8 cellular contexts compared by ENCODE assay signal in genomic region chr7:66505531-66506451, GRCh38.
DNase-seq lines count a peak whose midpoint lies in the region; ATAC-seq and TF ChIP-seq lines count a peak whose summit lies in the region.

No MANE protein-coding gene starts in this region.

- ATAC-seq in right cardiac atrium (peak; percentile 45 to 52), GM19023 (IDR thresholded peaks at IDR 0.05; ENCODE audit: unreplicated experiment) (no peak), HG02678 (IDR thresholded peaks at IDR 0.05; ENCODE audit: unreplicated experiment) (no peak)

- no peak overlapping the region for H3K27ac ChIP-seq in right cardiac atrium (ENCODE audit: low read length)
- H3K27ac ChIP-seq in tibial artery, result no peak overlapping the region

- H3K4me1 ChIP-seq in right cardiac atrium (ENCODE audit: control insufficient read depth, insufficient read depth, low read length) (no peaks in the 10 kb centered on the region), tibial artery (peaks cover 0 to 9% (median 5%) of the 10 kb centered on the region in 4 donors)

- no peak overlapping the region for H3K27ac Mint-ChIP-seq in activated CD4-positive, alpha-beta T cell treated with anti-CD3 and anti-CD28 coated beads, Interleukin-2, amount 10 ng/mL, durations not matched to agents 24 days and 14 days

- intact Hi-C loops in activated CD4-positive, alpha-beta T cell treated with anti-CD3 and anti-CD28 coated beads, Interleukin-2, amount 10 ng/mL, durations not matched to agents 24 days and 14 days (cut with micrococcal nuclease), result no loop called here
- intact Hi-C loops in right cardiac atrium (cut with DNase I) (no loop called here), tibial artery (cut with DNase I; ENCODE audit: low total_unique reads) (no loop called here)

- H3K4me3 ChIP-seq in right cardiac atrium (ENCODE audit: low read length), result peak overlapping the region; percentile 25
- H3K4me3 ChIP-seq in tibial artery, result peak overlapping the region; percentile 29 to 38

- no peaks in the 10 kb centered on the region for H3K36me3 Mint-ChIP-seq in activated CD4-positive, alpha-beta T cell treated with anti-CD3 and anti-CD28 coated beads, Interleukin-2, amount 10 ng/mL, durations not matched to agents 24 days and 14 days (ENCODE audit: low read depth)

- peak overlapping the region; percentile 66 for H3K4me3 Mint-ChIP-seq in activated CD4-positive, alpha-beta T cell treated with anti-CD3 and anti-CD28 coated beads, Interleukin-2, amount 10 ng/mL, durations not matched to agents 24 days and 14 days

- peaks cover 17% of the 10 kb centered on the region for H3K27me3 Mint-ChIP-seq in activated CD4-positive, alpha-beta T cell treated with anti-CD3 and anti-CD28 coated beads, Interleukin-2, amount 10 ng/mL, durations not matched to agents 24 days and 14 days

- peak; percentile 83 for DNase-seq in activated CD4-positive, alpha-beta T cell treated with anti-CD3 and anti-CD28 coated beads, Interleukin-2, amount 10 ng/mL, durations not matched to agents 24 days and 14 days
- no peak for DNase-seq in activated CD4-positive, alpha-beta T cell treated with anti-CD3 and anti-CD28 coated beads for 4 hours
- DNase-seq in activated gamma-delta T cell (lab: John Stamatoyannopoulos, UW) (peak; percentile 54), right cardiac atrium (peak in 2 of 3 donors; percentile 70), tibial artery (peak in 1 of 2 donors; percentile 20), NCI-H1436 treated with DMSO at 0.1 percent for 48 hours (lab: John Stamatoyannopoulos, UW) (no peak)

- WGBS in right cardiac atrium, result 49% methylated on average over 86 of the region's 86 CpGs

- H3K4me1 Mint-ChIP-seq in activated CD4-positive, alpha-beta T cell treated with anti-CD3 and anti-CD28 coated beads, Interleukin-2, amount 10 ng/mL, durations not matched to agents 24 days and 14 days, result peaks cover 2% of the 10 kb centered on the region

- H3K9me3 ChIP-seq in right cardiac atrium (ENCODE audit: control insufficient read depth, low read length), result no peaks in the 10 kb centered on the region
- H3K9me3 ChIP-seq in tibial artery, result no peaks in the 10 kb centered on the region

- no peaks in the 10 kb centered on the region for H3K9me3 Mint-ChIP-seq in activated CD4-positive, alpha-beta T cell treated with anti-CD3 and anti-CD28 coated beads, Interleukin-2, amount 10 ng/mL, durations not matched to agents 24 days and 14 days

- no peaks in the 10 kb centered on the region for H3K27me3 ChIP-seq in right cardiac atrium (ENCODE audit: control insufficient read depth, insufficient read depth)
- H3K27me3 ChIP-seq in tibial artery, result peaks cover 0 to 24% of the 10 kb centered on the region in 2 donors

- TF ChIP-seq CTCF in tibial artery (IDR thresholded peaks at IDR 0.05), result no peak

- no peaks in the 10 kb centered on the region for H3K36me3 ChIP-seq in tibial artery

Comparison
In these comparisons a context has a peak if more than half of its experiments do, and no peak if none do; other contexts are left out.
1. DNase-seq: peak in activated CD4-positive, alpha-beta T cell treated with anti-CD3 and anti-CD28 coated beads, Interleukin-2, amount 10 ng/mL, durations not matched to agents 24 days and 14 days (single experiment), activated gamma-delta T cell (single experiment) and right cardiac atrium (2 of 3); none in activated CD4-positive, alpha-beta T cell treated with anti-CD3 and anti-CD28 coated beads for 4 hours (0 of 2) and NCI-H1436 treated with DMSO at 0.1 percent for 48 hours (single experiment).
2. ATAC-seq: peak in right cardiac atrium (2 of 2); none in GM19023 (single experiment) and HG02678 (single experiment).